In the genomic region with DNA sequence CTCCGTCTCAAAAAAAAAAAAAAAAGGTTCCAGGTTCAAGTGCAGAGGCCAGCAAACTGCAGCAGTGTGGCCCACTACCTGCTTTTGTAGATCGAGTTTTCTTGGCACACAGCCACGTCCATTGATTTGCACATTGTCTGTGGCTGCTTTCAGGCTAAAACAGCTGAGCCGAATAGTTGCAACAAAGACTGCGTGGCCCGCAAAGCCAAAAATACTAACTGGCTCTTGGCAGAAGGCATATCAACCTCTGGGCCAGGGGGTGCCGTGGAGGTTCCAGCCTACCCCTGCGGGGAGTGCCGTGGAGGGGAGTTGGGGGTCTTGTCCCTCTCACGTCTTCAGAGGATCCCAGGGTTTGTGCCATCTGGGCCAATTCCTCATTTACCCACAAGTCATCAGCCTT, we compare ENCODE assay signal across 22 cellular contexts.
DNase-seq lines count a peak whose midpoint lies in the region; ATAC-seq, FAIRE-seq and TF ChIP-seq lines count a peak whose summit lies in the region.
"Had no signal": no experiment of that assay in that cellular context is flagged by ENCODE, and none has a peak within 500 bp of the region (broad histone marks: within the 10 kb centered on the region; RNA-seq: fewer than 3 reads in every experiment).

No MANE protein-coding gene starts in this region.

- no peak overlapping the region for H2AFZ ChIP-seq in K562 (ENCODE audit: low read depth, low read length)

- CTCF ChIA-PET in activated CD4-positive, alpha-beta memory T cell treated with anti-CD3 and anti-CD28 coated beads, Interleukin-2, amount 10 ng/mL, durations not matched to agents 7 days and 5 days (lab: Charles Lee) = no interaction called here
- CTCF ChIA-PET in activated CD4-positive, alpha-beta memory T cell treated with anti-CD3 and anti-CD28 coated beads for 36 hours (lab: Charles Lee) = interaction anchor here (0.8 to 1.6 kb wide), 3 partner anchors 9 to 19 kb away, joined by 3 to 6 read pairs (median 3); no protein-coding TSS in a partner anchor
- CTCF ChIA-PET in K562 (lab: Yijun Ruan, JAX; ENCODE audit: low intra/inter-chr PET ratio) = no interaction called here

- H3K9me1 ChIP-seq in K562 (ENCODE audit: control insufficient read depth, insufficient read depth, low read length) = no peaks in the 10 kb centered on the region

- 37% methylated on average over 10 of the region's 10 CpGs for WGBS in K562 (ENCODE audit: insufficient coverage, low coverage, missing lambda C conversion rate)
- WGBS in thyroid gland, 2 donors = 89 to 91% methylated on average over 10 of the region's 10 CpGs

- H3K9ac ChIP-seq in K562 (ENCODE audit: insufficient read depth in 1 of 2, low read depth in 2 of 2, low read length in 2 of 2) = no peak overlapping the region
- no peak overlapping the region for H3K9ac ChIP-seq in kidney (ENCODE audit: low read length in 2 of 2)
- H3K9ac ChIP-seq: BLaER1 had no signal

- H3K36me3 Mint-ChIP-seq in activated CD4-positive, alpha-beta memory T cell treated with anti-CD3 and anti-CD28 coated beads, Interleukin-2, amount 10 ng/mL, durations not matched to agents 7 days and 5 days (ENCODE audit: low read depth) = peaks cover 3% of the 10 kb centered on the region
- H3K36me3 Mint-ChIP-seq in activated CD4-positive, alpha-beta memory T cell treated with anti-CD3 and anti-CD28 coated beads for 36 hours = no peaks in the 10 kb centered on the region

- no peaks in the 10 kb centered on the region for H3K79me2 ChIP-seq in K562 (ENCODE audit: control insufficient read depth, insufficient read depth, low read length)

- FAIRE-seq in K562 (lab: Jason Lieb, UNC) (no peak), kidney (lab: Jason Lieb, UNC) (no peak)
- FAIRE-seq: H54 had no signal

- in situ Hi-C loops in K562 (cut with MboI) = loop anchor here (10.0 kb wide), 1 partner anchor 209 kb away; no protein-coding TSS in a partner anchor

- no peak overlapping the region for H3K4me3 ChIP-seq in K562
- no peak overlapping the region for H3K4me3 ChIP-seq in kidney (ENCODE audit: low read length in 2 of 2)
- H3K4me3 ChIP-seq in thyroid gland (replicated peaks in 1 of 3) = no peak overlapping the region
- H3K4me3 ChIP-seq: BLaER1 had no signal

- H3K4me1 Mint-ChIP-seq in activated CD4-positive, alpha-beta memory T cell treated with anti-CD3 and anti-CD28 coated beads, Interleukin-2, amount 10 ng/mL, durations not matched to agents 7 days and 5 days = no peaks in the 10 kb centered on the region
- no peaks in the 10 kb centered on the region for H3K4me1 Mint-ChIP-seq in activated CD4-positive, alpha-beta memory T cell treated with anti-CD3 and anti-CD28 coated beads for 36 hours (ENCODE audit: low read depth)

- no peak for TF ChIP-seq RAD21 in K562 (CRISPR knock-in tag; conservative IDR thresholded peaks at IDR 0.05 in 1 of 2, IDR thresholded peaks at IDR 0.05 in 1 of 2)

- no peak for TF ChIP-seq EP300 in K562 (IDR thresholded peaks at IDR 0.05; ENCODE audit: low read length)

- H3K27ac ChIP-seq in K562 (ENCODE audit: extremely low read depth, low read depth, low read length) = no peak overlapping the region
- H3K27ac ChIP-seq in kidney (ENCODE audit: low read depth in 2 of 2, low read length in 2 of 2) = no peak overlapping the region
- H3K27ac ChIP-seq in thyroid gland = no peak overlapping the region
- H3K27ac ChIP-seq: BLaER1 had no signal

- H3K4me1 ChIP-seq in K562 (replicated peaks in 1 of 2; ENCODE audit: control insufficient read depth in 2 of 2, insufficient read depth in 2 of 2, low read length in 2 of 2) = peaks cover 0 to 10% of the 10 kb centered on the region in 2 experiments; a peak in 2 of 5 replicates
- no peaks in the 10 kb centered on the region for H3K4me1 ChIP-seq in kidney (ENCODE audit: control insufficient read depth in 1 of 2, insufficient read depth in 1 of 2, low read depth in 1 of 2, low read length in 2 of 2)
- no peaks in the 10 kb centered on the region for H3K4me1 ChIP-seq in thyroid gland
- H3K4me1 ChIP-seq: BLaER1 had no signal

- POLR2A ChIA-PET in activated CD4-positive, alpha-beta memory T cell treated with anti-CD3 and anti-CD28 coated beads, Interleukin-2, amount 10 ng/mL, durations not matched to agents 7 days and 5 days (lab: Charles Lee) = no interaction called here
- POLR2A ChIA-PET in activated CD4-positive, alpha-beta memory T cell treated with anti-CD3 and anti-CD28 coated beads for 36 hours (lab: Charles Lee) = no interaction called here
- POLR2A ChIA-PET in K562 (lab: Yijun Ruan, JAX) = interaction anchor here (0.6 to 2.9 kb wide), 2 partner anchors 11 to 699 kb away, joined by 3 to 8 read pairs; no protein-coding TSS in a partner anchor

- BruUV-seq in K562 (replicated peaks; lab: Mats Ljungman, UMichigan) = no TSS peak

- no peak for TF ChIP-seq POLR2A in K562 (conservative IDR thresholded peaks at IDR 0.05)
- TF ChIP-seq POLR2A in thyroid gland (IDR thresholded peaks at IDR 0.05) = no peak

- intact Hi-C loops in activated CD4-positive, alpha-beta memory T cell treated with anti-CD3 and anti-CD28 coated beads for 36 hours (cut with micrococcal nuclease) = no loop called here
- intact Hi-C loops in K562 (cut with micrococcal nuclease) (no loop called here), kidney (cut with DNase I) (no loop called here), thyroid gland (cut with DNase I) (no loop called here)

- H3K4me3 Mint-ChIP-seq in activated CD4-positive, alpha-beta memory T cell treated with anti-CD3 and anti-CD28 coated beads, Interleukin-2, amount 10 ng/mL, durations not matched to agents 7 days and 5 days = no peak overlapping the region
- H3K4me3 Mint-ChIP-seq in activated CD4-positive, alpha-beta memory T cell treated with anti-CD3 and anti-CD28 coated beads for 36 hours = no peak overlapping the region
- H3K4me3 Mint-ChIP-seq: CD4-positive, alpha-beta T cell had no signal

- no peaks in the 10 kb centered on the region for H3K36me3 ChIP-seq in K562 (ENCODE audit: control insufficient read depth, insufficient read depth, low read length)
- H3K36me3 ChIP-seq in kidney (ENCODE audit: control insufficient read depth in 1 of 2, insufficient read depth in 2 of 2, low read length in 2 of 2) = no peaks in the 10 kb centered on the region
- H3K36me3 ChIP-seq in thyroid gland = no peaks in the 10 kb centered on the region

- H4K20me1 ChIP-seq in K562 (replicated peaks; ENCODE audit: control insufficient read depth, insufficient read depth, low read length) = no peaks in the 10 kb centered on the region
- H4K20me1 ChIP-seq: BLaER1 had no signal

- no peaks in the 10 kb centered on the region for H3K9me3 ChIP-seq in K562 (replicated peaks; ENCODE audit: control insufficient read depth, insufficient read depth, low read depth, low read length)
- H3K9me3 ChIP-seq in kidney (ENCODE audit: control insufficient read depth in 1 of 2, low read length in 2 of 2) = no peaks in the 10 kb centered on the region
- no peaks in the 10 kb centered on the region for H3K9me3 ChIP-seq in thyroid gland
- H3K9me3 ChIP-seq: BLaER1 had no signal

- DNase-seq in activated CD4-positive, alpha-beta memory T cell treated with anti-CD3 and anti-CD28 coated beads, Interleukin-2, amount 10 ng/mL, durations not matched to agents 7 days and 5 days = peak; percentile 3
- DNase-seq in activated CD4-positive, alpha-beta memory T cell treated with anti-CD3 and anti-CD28 coated beads for 36 hours = no peak
- DNase-seq in K562 (ENCODE audit: extremely low read depth in 1 of 4, low spot score in 3 of 4) = no peak
- DNase-seq in kidney = peak; percentile 38
- DNase-seq in stimulated activated CD8-positive, alpha-beta memory T cell treated with anti-CD3 and anti-CD28 coated beads, Interleukin-4, amount 100 ng/mL, for 48 hours = peak; percentile 6
- no peak for DNase-seq in activated naive CD4-positive, alpha-beta T cell (lab: John Stamatoyannopoulos, UW)
- no peak for DNase-seq in thyroid gland
- DNase-seq: CD4-positive, alpha-beta T cell; COR-L47; DMS 273 treated with DMSO at 0.1 percent for 48 hours; DMS79 treated with DMSO at 0.1 percent for 48 hours; MM.1S; NCI-H1092; NCI-H1436; NCI-H187 treated with DMSO at 0.1 percent for 48 hours; NCI-H2107; NCI-H2227 treated with DMSO at 0.1 percent for 48 hours; NCI-H510A; NCI-H774; SHP77 had no signal

- no peak overlapping the region for H3K27ac Mint-ChIP-seq in activated CD4-positive, alpha-beta memory T cell treated with anti-CD3 and anti-CD28 coated beads, Interleukin-2, amount 10 ng/mL, durations not matched to agents 7 days and 5 days
- H3K27ac Mint-ChIP-seq in activated CD4-positive, alpha-beta memory T cell treated with anti-CD3 and anti-CD28 coated beads for 36 hours = no peak overlapping the region
- H3K27ac Mint-ChIP-seq: CD4-positive, alpha-beta T cell had no signal

- H3K4me2 ChIP-seq in K562 (ENCODE audit: insufficient read depth, low read length) = no peak overlapping the region
- H3K4me2 ChIP-seq: BLaER1 had no signal

- no peak for TF ChIP-seq CTCF in K562 (IDR thresholded peaks at IDR 0.05 in 2 of 3, conservative IDR thresholded peaks at IDR 0.05 in 1 of 3; ENCODE audit: insufficient read depth in 2 of 3, low read depth in 1 of 3, low read length in 3 of 3)
- TF ChIP-seq CTCF in kidney (IDR thresholded peaks at IDR 0.05; ENCODE audit: borderline replicate concordance, extremely low read depth, insufficient read depth) = no peak
- no peak for TF ChIP-seq CTCF in thyroid gland (IDR thresholded peaks at IDR 0.05)

- H3K27me3 ChIP-seq in K562 (ENCODE audit: control insufficient read depth in 2 of 2, insufficient read depth in 2 of 2, low read length in 2 of 2) = peaks cover 0 to 19% of the 10 kb centered on the region in 2 experiments; a peak in 3 of 5 replicates
- no peaks in the 10 kb centered on the region for H3K27me3 ChIP-seq in thyroid gland
- H3K27me3 ChIP-seq: BLaER1 had no signal

- H3K9me3 Mint-ChIP-seq in activated CD4-positive, alpha-beta memory T cell treated with anti-CD3 and anti-CD28 coated beads, Interleukin-2, amount 10 ng/mL, durations not matched to agents 7 days and 5 days = peaks cover 4% of the 10 kb centered on the region
- no peaks in the 10 kb centered on the region for H3K9me3 Mint-ChIP-seq in activated CD4-positive, alpha-beta memory T cell treated with anti-CD3 and anti-CD28 coated beads for 36 hours
- H3K9me3 Mint-ChIP-seq: CD4-positive, alpha-beta T cell had no signal

- no peaks in the 10 kb centered on the region for H3K27me3 Mint-ChIP-seq in activated CD4-positive, alpha-beta memory T cell treated with anti-CD3 and anti-CD28 coated beads, Interleukin-2, amount 10 ng/mL, durations not matched to agents 7 days and 5 days
- peaks cover under 1% of the 10 kb centered on the region for H3K27me3 Mint-ChIP-seq in activated CD4-positive, alpha-beta memory T cell treated with anti-CD3 and anti-CD28 coated beads for 36 hours
- H3K27me3 Mint-ChIP-seq: CD4-positive, alpha-beta T cell had no signal

- ATAC-seq in K562 = no peak

Comparison
In these comparisons a context has a peak if more than half of its experiments do, and no peak if none do; other contexts are left out.
1. DNase-seq: peak in activated CD4-positive, alpha-beta memory T cell treated with anti-CD3 and anti-CD28 coated beads, Interleukin-2, amount 10 ng/mL, durations not matched to agents 7 days and 5 days (single experiment), kidney (single experiment) and stimulated activated CD8-positive, alpha-beta memory T cell treated with anti-CD3 and anti-CD28 coated beads, Interleukin-4, amount 100 ng/mL, for 48 hours (single experiment); none in activated CD4-positive, alpha-beta memory T cell treated with anti-CD3 and anti-CD28 coated beads for 36 hours (single experiment), K562 (0 of 4), activated naive CD4-positive, alpha-beta T cell (0 of 4) and thyroid gland (0 of 2).